Comparison of ENCODE assay signal across 1 cellular context in genomic region chr2:36701918-36702317, GRCh38.
TF ChIP-seq lines count a peak whose summit lies in the region.

No MANE protein-coding gene starts in this region.

TF ChIP-seq in GM23338, 12 proteins besides CTCF, POLR2A, EP300 and RAD21 (continued from another document):
- TF ChIP-seq ZNF462 (CRISPR knock-in tag; IDR thresholded peaks at IDR 0.05) = no peak
- TF ChIP-seq ETS1 (IDR thresholded peaks at IDR 0.05) = no peak
- TF ChIP-seq EZH2 (IDR thresholded peaks at IDR 0.05; ENCODE audit: low read depth, unreplicated experiment) = no peak
- TF ChIP-seq EZH2phosphoT487 (IDR thresholded peaks at IDR 0.05; ENCODE audit: unreplicated experiment) = no peak
- TF ChIP-seq POLR2AphosphoS5 (IDR thresholded peaks at IDR 0.05; ENCODE audit: low read depth) = no peak
- TF ChIP-seq ZNF331 (CRISPR knock-in tag; IDR thresholded peaks at IDR 0.05; ENCODE audit: low read depth) = no peak
- no peak for TF ChIP-seq CREB1 (CRISPR knock-in tag; IDR thresholded peaks at IDR 0.05; ENCODE audit: low read depth)
